ENCODE assay signal across 8 cellular contexts in the genomic region with DNA sequence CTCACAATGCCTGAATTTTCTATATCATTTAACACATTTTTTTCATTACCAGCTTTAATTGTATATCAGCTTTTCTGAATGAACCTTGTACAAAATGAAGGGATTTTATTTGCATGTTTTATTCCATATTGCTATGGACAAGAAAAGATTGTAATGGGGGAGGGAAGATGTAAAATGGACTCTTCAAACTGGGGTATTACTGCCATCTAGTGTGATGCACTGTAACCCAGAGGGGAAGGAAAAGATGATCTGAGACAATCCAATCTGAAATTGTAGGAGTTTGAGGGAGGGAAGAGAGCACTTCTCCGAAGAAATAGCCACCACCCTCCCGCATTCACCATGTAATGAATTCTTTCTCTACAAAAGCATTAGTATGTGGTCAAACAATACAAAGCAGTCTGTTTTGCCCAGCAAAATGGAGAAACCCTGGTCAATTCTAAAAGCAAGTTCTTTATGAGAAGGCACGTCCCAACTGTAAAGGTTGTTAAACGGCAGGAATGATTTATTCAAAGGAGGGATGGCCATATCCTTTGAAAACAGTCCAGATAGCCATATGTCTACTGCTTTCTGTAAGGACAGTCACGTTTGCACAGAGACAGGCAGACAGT.
DNase-seq lines count a peak whose midpoint lies in the region; TF ChIP-seq lines count a peak whose summit lies in the region.

No MANE protein-coding gene starts in this region.

- H4K8ac ChIP-seq in trophoblast cell (ENCODE audit: low read depth, low read length) = no peak overlapping the region

- H3K79me1 ChIP-seq in trophoblast cell (ENCODE audit: low read length) = no peaks in the 10 kb centered on the region

- intact Hi-C loops in lower leg skin (cut with DNase I; ENCODE audit: low total_unique reads) = loop anchor here (10.0 kb wide), 1 partner anchor 1282 kb away; no protein-coding TSS in a partner anchor

- no peak overlapping the region for H2BK12ac ChIP-seq in trophoblast cell (ENCODE audit: low read length)

- H2BK5ac ChIP-seq in trophoblast cell (ENCODE audit: low read depth, low read length, poor library complexity) = no peak overlapping the region

- H3K4me3 ChIP-seq in HAP-1 (no peak overlapping the region), endodermal cell (ENCODE audit: low read length) (no peak overlapping the region), lower leg skin (ENCODE audit: low read depth, poor library complexity, severe bottlenecking) (no peak overlapping the region), trophoblast cell (ENCODE audit: low read depth, low read length) (no peak overlapping the region), coronary artery (no peak overlapping the region)

- H2AFZ ChIP-seq in trophoblast cell (ENCODE audit: insufficient read depth, low read length, poor library complexity) = no peak overlapping the region

- H3K36me3 Mint-ChIP-seq in endodermal cell (ENCODE audit: low read depth) = no peaks in the 10 kb centered on the region

- in situ Hi-C loops in HAP-1 (cut with MboI; ENCODE audit: low sequenced_read_pairs) = no loop called here

- H3K9ac ChIP-seq in endodermal cell (ENCODE audit: extremely low read depth, low read length, poor library complexity, severe bottlenecking) = no peak overlapping the region
- no peak overlapping the region for H3K9ac ChIP-seq in trophoblast cell (ENCODE audit: low read length)

- H3K4ac ChIP-seq in trophoblast cell (ENCODE audit: low read depth, low read length) = no peak overlapping the region

- no peak overlapping the region for H4K12ac ChIP-seq in trophoblast cell (ENCODE audit: low read depth, low read length)

- H3K4me1 Mint-ChIP-seq in endodermal cell = no peaks in the 10 kb centered on the region

- H3K14ac ChIP-seq in trophoblast cell (ENCODE audit: low read length) = no peak overlapping the region

- H3K9me3 ChIP-seq in HAP-1 = no peaks in the 10 kb centered on the region
- no peaks in the 10 kb centered on the region for H3K9me3 ChIP-seq in endodermal cell (ENCODE audit: control insufficient read depth, low read length)
- H3K9me3 ChIP-seq in trophoblast cell (ENCODE audit: insufficient read depth, low read depth, low read length) = no peaks in the 10 kb centered on the region

- DNase-seq in HAP-1 (ENCODE audit: low spot score in 2 of 2) = peak; percentile 35 to 75
- peak; percentile 78 for DNase-seq in NCI-H526 treated with DMSO at 0.1 percent for 48 hours (lab: John Stamatoyannopoulos, UW)
- DNase-seq in endodermal cell = no peak
- peak; percentile 54 for DNase-seq in myocyte (ENCODE audit: low read depth)
- no peak for DNase-seq in lower leg skin (ENCODE audit: low spot score in 2 of 2)
- DNase-seq in T-helper 9 cell = no peak
- DNase-seq in trophoblast cell = no peak
- DNase-seq in coronary artery (ENCODE audit: low spot score) = no peak

- no peak overlapping the region for H3K23ac ChIP-seq in trophoblast cell (ENCODE audit: low read length)

- no peak overlapping the region for H2BK120ac ChIP-seq in trophoblast cell (ENCODE audit: insufficient read depth, low read length, poor library complexity)

- H3K27me3 ChIP-seq in HAP-1 (ENCODE audit: low read depth) = no peaks in the 10 kb centered on the region
- no peaks in the 10 kb centered on the region for H3K27me3 ChIP-seq in endodermal cell (ENCODE audit: control insufficient read depth, insufficient read depth, low read length, poor library complexity, severe bottlenecking)
- no peaks in the 10 kb centered on the region for H3K27me3 ChIP-seq in trophoblast cell (ENCODE audit: insufficient read depth, low read length)

- H3K4me1 ChIP-seq in HAP-1 (peaks cover 16% of the 10 kb centered on the region), endodermal cell (ENCODE audit: control insufficient read depth, insufficient read depth, low read length) (no peaks in the 10 kb centered on the region), trophoblast cell (ENCODE audit: control insufficient read depth in 1 of 2, insufficient read depth in 2 of 2, low read length in 2 of 2) (no peaks in the 10 kb centered on the region)

- H3K27ac Mint-ChIP-seq in endodermal cell = no peak overlapping the region

- 41 to 62% methylated on average over 2 to 5 of the region's 5 CpGs for WGBS in endodermal cell (ENCODE audit: insufficient coverage in 1 of 2, insufficient read length in 1 of 2), 2 experiments
- WGBS in lower leg skin, 2 donors = 39% methylated on average over 5 of the region's 5 CpGs
- WGBS in trophoblast cell (ENCODE audit: extremely low coverage, insufficient coverage, insufficient read length) = no CpG with 5 or more reads among the region's 5 CpGs

- H4K91ac ChIP-seq in trophoblast cell (ENCODE audit: low read depth, low read length) = no peak overlapping the region

- H3K36me3 ChIP-seq in HAP-1 (replicated peaks) (no peaks in the 10 kb centered on the region), endodermal cell (ENCODE audit: control insufficient read depth, insufficient read depth, low read length) (no peaks in the 10 kb centered on the region), trophoblast cell (ENCODE audit: control insufficient read depth in 1 of 2, insufficient read depth in 2 of 2, low read length in 2 of 2) (no peaks in the 10 kb centered on the region)

- H3K4me3 Mint-ChIP-seq in endodermal cell = no peak overlapping the region

- H3K79me2 ChIP-seq in trophoblast cell (ENCODE audit: control insufficient read depth, insufficient read depth, low read length, poor library complexity) = no peaks in the 10 kb centered on the region

- H3K4me2 ChIP-seq in trophoblast cell (ENCODE audit: low read length) = no peak overlapping the region

- TF ChIP-seq POLR2A in lower leg skin (IDR thresholded peaks at IDR 0.05) = no peak

- H2AK5ac ChIP-seq in trophoblast cell (ENCODE audit: low read length) = no peak overlapping the region

- no peak overlapping the region for H3K18ac ChIP-seq in trophoblast cell (ENCODE audit: low read length)

- H3K27ac ChIP-seq in endodermal cell (ENCODE audit: low read depth, low read length) = no peak overlapping the region
- H3K27ac ChIP-seq in trophoblast cell (ENCODE audit: low read depth, low read length) = no peak overlapping the region
- H3K27ac ChIP-seq in coronary artery = no peak overlapping the region

- H3K9me3 Mint-ChIP-seq in endodermal cell = no peaks in the 10 kb centered on the region

- H3K27me3 Mint-ChIP-seq in endodermal cell (ENCODE audit: insufficient read depth) = peaks cover 2% of the 10 kb centered on the region

- TF ChIP-seq CTCF in endodermal cell (conservative IDR thresholded peaks at IDR 0.05) (peak; percentile 75), lower leg skin (IDR thresholded peaks at IDR 0.05) (no peak), coronary artery (IDR thresholded peaks at IDR 0.05) (no peak)

Comparison
In these comparisons a context has a peak if more than half of its experiments do, and no peak if none do; other contexts are left out.
1. DNase-seq: peak in HAP-1 (2 of 2), NCI-H526 treated with DMSO at 0.1 percent for 48 hours (single experiment) and myocyte (single experiment); none in endodermal cell (single experiment), lower leg skin (0 of 2), T-helper 9 cell (single experiment), trophoblast cell (0 of 2) and coronary artery (single experiment).